8 cellular contexts compared by ENCODE assay signal in the genomic region with DNA sequence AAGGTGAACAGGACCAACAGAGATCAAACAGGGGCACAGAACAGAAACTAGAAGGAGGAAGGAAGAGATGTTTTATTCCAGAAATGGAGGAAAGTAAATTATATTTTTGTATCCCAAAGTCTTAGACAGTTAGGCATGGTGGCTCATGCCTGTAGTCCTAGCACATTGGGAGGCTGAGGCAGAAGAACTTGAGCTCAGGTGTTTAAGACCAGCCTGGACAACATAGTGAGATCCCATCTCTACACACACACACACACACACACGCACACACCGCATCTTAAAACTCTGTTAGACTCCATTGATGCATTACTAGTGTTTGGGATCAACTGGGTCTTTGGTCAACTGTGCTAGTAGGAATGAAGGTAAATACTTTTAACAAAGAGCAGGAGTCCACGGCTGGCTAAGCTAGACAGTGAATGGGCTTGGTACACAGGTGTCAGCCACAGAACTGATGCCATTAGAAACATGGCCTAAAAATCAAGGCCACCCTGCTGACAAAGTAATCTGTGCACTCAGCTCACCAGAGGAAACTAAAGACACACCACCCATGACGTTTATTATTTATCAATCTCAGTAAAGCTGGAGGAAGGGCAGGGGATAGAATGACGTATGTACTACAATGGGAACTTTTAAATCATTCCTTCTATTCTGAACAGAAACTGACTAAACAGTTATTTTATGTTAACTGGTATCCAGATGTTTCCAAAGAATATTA. TPM values are rescaled to one million over a fixed set of nuclear protein-coding genes. Genes with fewer than 3 reads are reported as not detected.
A peak's percentile ranks its signal among the peaks of the same experiment; 100 is the strongest.
DNase-seq lines count a peak whose midpoint lies in the region; ATAC-seq and TF ChIP-seq lines count a peak whose summit lies in the region.
"Not testable (repeated sequence)": the region's sequence is repeated elsewhere in the genome, so short reads cannot be mapped to it uniquely, and the experiment has no call there.

No MANE protein-coding gene starts in this region.

- ATAC-seq in HG02610 (IDR thresholded peaks at IDR 0.05; ENCODE audit: unreplicated experiment) (peak; percentile 52), thoracic aorta (ENCODE audit: insufficient number of reproducible peaks, low FRiP score, low read depth) (peak; percentile 70)
- ATAC-seq in naive thymus-derived CD4-positive, alpha-beta T cell = peak; percentile 85

- H3K27ac ChIP-seq in KMS-11 = peak overlapping the region; percentile 83
- H3K27ac ChIP-seq in breast epithelium = peak overlapping the region; percentile 82 to 83
- peak overlapping the region; percentile 48 for H3K27ac ChIP-seq in naive thymus-derived CD4-positive, alpha-beta T cell (ENCODE audit: low read depth, low read length)
- H3K27ac ChIP-seq in thoracic aorta = peak overlapping the region; percentile 69

- H3K27ac Mint-ChIP-seq in activated CD4-positive, alpha-beta T cell treated with anti-CD3 and anti-CD28 coated beads, Interleukin-2, amount 10 ng/mL, durations not matched to agents 24 days and 14 days = peak overlapping the region; percentile 94
- peak overlapping the region; percentile 11 to 95 (median 76) for H3K27ac Mint-ChIP-seq in naive thymus-derived CD4-positive, alpha-beta T cell

- H2AFZ ChIP-seq in KMS-11 (ENCODE audit: low read depth) = not testable (repeated sequence)

- CTCF ChIA-PET in naive thymus-derived CD4-positive, alpha-beta T cell (lab: Charles Lee) = interaction anchor here (1.3 kb wide), 1 partner anchor 8 kb away, joined by 4 read pairs; no protein-coding TSS in a partner anchor

- peaks cover 44% of the 10 kb centered on the region for H3K4me1 Mint-ChIP-seq in activated CD4-positive, alpha-beta T cell treated with anti-CD3 and anti-CD28 coated beads, Interleukin-2, amount 10 ng/mL, durations not matched to agents 24 days and 14 days
- H3K4me1 Mint-ChIP-seq in naive thymus-derived CD4-positive, alpha-beta T cell = peaks cover 43 to 66% (median 62%) of the 10 kb centered on the region in 7 donors

- POLR2A ChIA-PET in naive thymus-derived CD4-positive, alpha-beta T cell (lab: Charles Lee) = not testable (repeated sequence)

- peak overlapping the region; percentile 48 for H3K9ac ChIP-seq in KMS-11

- H3K4me3 Mint-ChIP-seq in activated CD4-positive, alpha-beta T cell treated with anti-CD3 and anti-CD28 coated beads, Interleukin-2, amount 10 ng/mL, durations not matched to agents 24 days and 14 days = peak overlapping the region; percentile 73
- peak overlapping the region in 7 of 10 donors; percentile 8 to 65 (median 24) for H3K4me3 Mint-ChIP-seq in naive thymus-derived CD4-positive, alpha-beta T cell

- DNase-seq in GM12865 (ENCODE audit: low read depth) (peak; percentile 25), foreskin fibroblast (peak; percentile 51 to 66)
- peak; percentile 66 for DNase-seq in activated CD4-positive, alpha-beta T cell treated with anti-CD3 and anti-CD28 coated beads, Interleukin-2, amount 10 ng/mL, durations not matched to agents 24 days and 14 days
- not testable (repeated sequence) for DNase-seq in breast epithelium (ENCODE audit: low spot score in 2 of 2); thoracic aorta (ENCODE audit: low spot score)
- peak in 2 of 9 donors; percentile 12 to 14 for DNase-seq in naive thymus-derived CD4-positive, alpha-beta T cell

- intact Hi-C loops in activated CD4-positive, alpha-beta T cell treated with anti-CD3 and anti-CD28 coated beads, Interleukin-2, amount 10 ng/mL, durations not matched to agents 24 days and 14 days (cut with micrococcal nuclease) = loop anchor here (1.0 kb wide), 1 partner anchor 11 kb away; a partner anchor contains a TSS
- intact Hi-C loops in breast epithelium (cut with DNase I; ENCODE audit: low total_unique reads) = not testable (repeated sequence)
- intact Hi-C loops in naive thymus-derived CD4-positive, alpha-beta T cell (cut with micrococcal nuclease) = loop anchor here in 1 of 2 donors (1.0 kb wide), 1 partner anchor 10 kb away; no protein-coding TSS in a partner anchor

- not testable (repeated sequence) for H3K9me3 Mint-ChIP-seq in activated CD4-positive, alpha-beta T cell treated with anti-CD3 and anti-CD28 coated beads, Interleukin-2, amount 10 ng/mL, durations not matched to agents 24 days and 14 days; naive thymus-derived CD4-positive, alpha-beta T cell

- TF ChIP-seq CTCF in GM12865 (IDR thresholded peaks at IDR 0.05; ENCODE audit: insufficient read depth, low read depth, low read length, missing control alignments); KMS-11 (conservative IDR thresholded peaks at IDR 0.05; ENCODE audit: low read depth, low read length); breast epithelium (IDR thresholded peaks at IDR 0.05); foreskin fibroblast (IDR thresholded peaks at IDR 0.05; ENCODE audit: low read depth, low read length); thoracic aorta (IDR thresholded peaks at IDR 0.05): not testable (repeated sequence)

- TF ChIP-seq POLR2A in breast epithelium (IDR thresholded peaks at IDR 0.05) = not testable (repeated sequence)

- peaks cover 74% of the 10 kb centered on the region for H3K79me2 ChIP-seq in KMS-11 (ENCODE audit: insufficient read depth, low read depth)

- not testable (repeated sequence) for H4K20me1 ChIP-seq in KMS-11 (ENCODE audit: insufficient read depth)

- peak overlapping the region; percentile 50; the same call in 1 of the 2 replicates for H3K4me2 ChIP-seq in KMS-11

- peaks cover 44% of the 10 kb centered on the region for H3K4me1 ChIP-seq in KMS-11 (ENCODE audit: low read depth, poor library complexity, severe bottlenecking)
- H3K4me1 ChIP-seq in breast epithelium = not testable (repeated sequence)
- H3K4me1 ChIP-seq in naive thymus-derived CD4-positive, alpha-beta T cell (ENCODE audit: control insufficient read depth in 2 of 2, insufficient read depth in 2 of 2, low read length in 2 of 2) = peaks cover 5 to 26% of the 10 kb centered on the region in 2 donors
- H3K4me1 ChIP-seq in thoracic aorta (ENCODE audit: control insufficient read depth in 1 of 2, low read depth in 2 of 2) = peaks cover 34 to 36% of the 10 kb centered on the region in 2 donors

- H3K27me3 Mint-ChIP-seq in activated CD4-positive, alpha-beta T cell treated with anti-CD3 and anti-CD28 coated beads, Interleukin-2, amount 10 ng/mL, durations not matched to agents 24 days and 14 days; naive thymus-derived CD4-positive, alpha-beta T cell: not testable (repeated sequence)

- H3K4me3 ChIP-seq in GM12865 (ENCODE audit: low read depth, low read length); KMS-11 (IDR thresholded peaks at IDR 0.05; ENCODE audit: insufficient read depth, low read depth, low read length); breast epithelium; foreskin fibroblast (ENCODE audit: low read depth in 1 of 2, low read length in 2 of 2); naive thymus-derived CD4-positive, alpha-beta T cell (ENCODE audit: low read length); thoracic aorta: not testable (repeated sequence)

- H3K36me3 Mint-ChIP-seq in activated CD4-positive, alpha-beta T cell treated with anti-CD3 and anti-CD28 coated beads, Interleukin-2, amount 10 ng/mL, durations not matched to agents 24 days and 14 days (ENCODE audit: low read depth) = peaks cover 38% of the 10 kb centered on the region
- peaks cover 0 to 31% (median 21%) of the 10 kb centered on the region in 5 donors for H3K36me3 Mint-ChIP-seq in naive thymus-derived CD4-positive, alpha-beta T cell

- H3K27me3 ChIP-seq in KMS-11 (ENCODE audit: insufficient read depth, low read depth); breast epithelium; naive thymus-derived CD4-positive, alpha-beta T cell (ENCODE audit: control insufficient read depth in 2 of 2, insufficient read depth in 2 of 2, low read length in 2 of 2); thoracic aorta (replicated peaks; ENCODE audit: insufficient read depth): not testable (repeated sequence)

- not testable (repeated sequence) for H3K36me3 ChIP-seq in KMS-11 (ENCODE audit: insufficient read depth); breast epithelium; naive thymus-derived CD4-positive, alpha-beta T cell (ENCODE audit: control insufficient read depth in 2 of 3, insufficient read depth in 3 of 3, low read length in 3 of 3); thoracic aorta

- H3K9me3 ChIP-seq in breast epithelium; naive thymus-derived CD4-positive, alpha-beta T cell (ENCODE audit: control insufficient read depth in 2 of 3, low read length in 3 of 3); thoracic aorta: not testable (repeated sequence)

RNA-seq across cellular contexts. Expression of a gene that starts 10.9 kb away (rescaled TPM):
- total RNA-seq in activated CD4-positive, alpha-beta T cell treated with anti-CD3 and anti-CD28 coated beads, Interleukin-2, amount 10 ng/mL, durations not matched to agents 24 days and 14 days = 112 and 114 TPM in 2 replicates
- total RNA-seq in breast epithelium (100 to 1,000 TPM; 171 to 210 (median 174) TPM), thoracic aorta (100 to 1,000 TPM; 141 to 189 TPM)
- 10 to 100 TPM; 70.2 to 98.1 (median 73.2) TPM for total RNA-seq in naive thymus-derived CD4-positive, alpha-beta T cell
- polyA plus RNA-seq in naive thymus-derived CD4-positive, alpha-beta T cell = 100 to 1,000 TPM; 111 to 116 TPM

RNA-seq across cellular contexts. Expression of a gene that starts 11.3 kb away (rescaled TPM):
- total RNA-seq in activated CD4-positive, alpha-beta T cell treated with anti-CD3 and anti-CD28 coated beads, Interleukin-2, amount 10 ng/mL, durations not matched to agents 24 days and 14 days = 38.9 and 42.2 TPM in 2 replicates
- total RNA-seq in breast epithelium = 10 to 100 TPM; 35.1 to 36.7 (median 35.7) TPM
- 10 to 100 TPM; 19.3 to 31.4 (median 21.1) TPM for total RNA-seq in naive thymus-derived CD4-positive, alpha-beta T cell
- 10 to 100 TPM; 14.9 to 17.9 TPM for polyA plus RNA-seq in naive thymus-derived CD4-positive, alpha-beta T cell
- 10 to 100 TPM; 18.1 to 28.9 TPM for total RNA-seq in thoracic aorta
